8 cellular contexts compared by ENCODE assay signal in genomic region chr1:1512425-1512824, GRCh38. TPM values are rescaled to one million over a fixed set of nuclear protein-coding genes. Genes with fewer than 3 reads are reported as not detected.
DNase-seq lines count a peak whose midpoint lies in the region; ATAC-seq and TF ChIP-seq lines count a peak whose summit lies in the region.
"Not testable (repeated sequence)": the region's sequence is repeated elsewhere in the genome, so short reads cannot be mapped to it uniquely, and the experiment has no call there.

No MANE protein-coding gene starts in this region.

- not testable (repeated sequence) for BruUV-seq in HCT116 (replicated peaks; lab: Mats Ljungman, UMichigan); mammary epithelial cell (replicated peaks; lab: Mats Ljungman, UMichigan)

- not testable (repeated sequence) for H3F3A ChIP-seq in neural cell (ENCODE audit: insufficient read depth, low read length, poor library complexity, severe bottlenecking)

- POLR2A ChIA-PET in CD8-positive, alpha-beta T cell (lab: Charles Lee); HCT116 (lab: Charles Lee); activated CD4-positive, alpha-beta memory T cell treated with anti-CD3 and anti-CD28 coated beads for 36 hours (lab: Charles Lee): not testable (repeated sequence)

- H3K4me3 ChIP-seq in CD8-positive, alpha-beta T cell (ENCODE audit: low read depth, low read length) = not testable (repeated sequence)
- H3K4me3 ChIP-seq in HCT116 (replicated peaks in 1 of 2; ENCODE audit: low read depth in 1 of 2, low read length in 2 of 2) = peak overlapping the region; percentile 84 to 85
- peak overlapping the region; percentile 53 for H3K4me3 ChIP-seq in NB4 (ENCODE audit: low read depth, low read length)
- H3K4me3 ChIP-seq in mammary epithelial cell (replicated peaks in 1 of 3; ENCODE audit: insufficient read depth in 1 of 3, low read depth in 2 of 3, low read length in 3 of 3) = peak overlapping the region in 2 of 3 experiments; percentile 56 to 99
- peak overlapping the region; percentile 94 to 95 for H3K4me3 ChIP-seq in right atrium auricular region
- H3K4me3 ChIP-seq in neural cell (ENCODE audit: low read length) = peak overlapping the region; percentile 60

- CTCF ChIA-PET in CD8-positive, alpha-beta T cell (lab: Charles Lee); HCT116 (lab: Charles Lee); activated CD4-positive, alpha-beta memory T cell treated with anti-CD3 and anti-CD28 coated beads for 36 hours (lab: Charles Lee); mammary epithelial cell (lab: Charles Lee; ENCODE audit: low non-redundant PET): not testable (repeated sequence)

- DNase-seq in CD8-positive, alpha-beta T cell = peak in 1 of 7 experiments; percentile 51
- not testable (repeated sequence) for DNase-seq in HCT116 (ENCODE audit: low read depth, low spot score); NB4 (ENCODE audit: low read depth); mammary epithelial cell; right atrium auricular region (ENCODE audit: low spot score)
- DNase-seq in activated CD4-positive, alpha-beta memory T cell treated with anti-CD3 and anti-CD28 coated beads for 36 hours = peak; percentile 27

- H3K9me2 ChIP-seq in HCT116 (ENCODE audit: insufficient read depth); neural cell (ENCODE audit: insufficient read depth, low read length): not testable (repeated sequence)

- not testable (repeated sequence) for H3K27ac Mint-ChIP-seq in CD8-positive, alpha-beta T cell; activated CD4-positive, alpha-beta memory T cell treated with anti-CD3 and anti-CD28 coated beads for 36 hours; stimulated activated naive CD8-positive, alpha-beta T cell treated with anti-CD3 and anti-CD28 coated beads, Interleukin-15, Interleukin-2, amounts not matched to agents 100 ng/mL and 50 ng/mL, for 24 hours

- RAD21 ChIA-PET in HCT116 (lab: Charles Lee; ENCODE audit: low non-redundant PET in 1 of 2, low total read pairs in 2 of 2, uncharacterized antibody in 2 of 2, unreplicated experiment in 2 of 2) = not testable (repeated sequence)

- intact Hi-C loops in CD8-positive, alpha-beta T cell (cut with DNase I, micrococcal nuclease) = loop anchor here (1.0 to 10.0 kb wide), 5 partner anchors 42 to 395 kb away; partner anchors contain the start of genes ATAD3B (in 1 of the 2), C1orf159 (in 1 of the 2), CCNL2 (in 1 of the 2) and GNB1 (in 1 of the 2)
- intact Hi-C loops in HCT116 (cut with micrococcal nuclease) = loop anchor here (5.0 kb wide), 1 partner anchor 60 kb away; the partner anchor contains the start of gene SSU72
- intact Hi-C loops in activated CD4-positive, alpha-beta memory T cell treated with anti-CD3 and anti-CD28 coated beads for 36 hours (cut with micrococcal nuclease) = loop anchor here (1.0 kb wide), 1 partner anchor 62 kb away; the partner anchor contains the start of gene SSU72
- intact Hi-C loops in mammary epithelial cell (cut with micrococcal nuclease) = not testable (repeated sequence)

- peak overlapping the region; percentile 99 for H3K9ac ChIP-seq in HCT116 (ENCODE audit: low read length)
- H3K9ac ChIP-seq in mammary epithelial cell (ENCODE audit: insufficient read depth, low read length); neural cell (ENCODE audit: low read length): not testable (repeated sequence)

- TF ChIP-seq EP300 in neural cell (conservative IDR thresholded peaks at IDR 0.05; ENCODE audit: poor library complexity, severe bottlenecking) = not testable (repeated sequence)

- TF ChIP-seq CTCF in CD8-positive, alpha-beta T cell (IDR thresholded peaks at IDR 0.05); HCT116 (IDR thresholded peaks at IDR 0.05 in 2 of 3, conservative IDR thresholded peaks at IDR 0.05 in 1 of 3; ENCODE audit: borderline replicate concordance in 1 of 3, insufficient read depth in 1 of 3, low read depth in 2 of 3, low read length in 2 of 3); NB4 (IDR thresholded peaks at IDR 0.05; ENCODE audit: low read depth, low read length); mammary epithelial cell (conservative IDR thresholded peaks at IDR 0.05 in 1 of 2, IDR thresholded peaks at IDR 0.05 in 1 of 2; ENCODE audit: extremely low read depth in 1 of 2, insufficient read depth in 1 of 2, low read depth in 1 of 2, low read length in 2 of 2); right atrium auricular region (IDR thresholded peaks at IDR 0.05); neural cell (IDR thresholded peaks at IDR 0.05; ENCODE audit: poor library complexity, severe bottlenecking): not testable (repeated sequence)

- not testable (repeated sequence) for H3K9me3 ChIP-seq in CD8-positive, alpha-beta T cell (ENCODE audit: low read length); HCT116 (ENCODE audit: control insufficient read depth in 1 of 2, insufficient read depth in 1 of 2, low read depth in 1 of 2, low read length in 2 of 2); mammary epithelial cell (replicated peaks; ENCODE audit: insufficient read depth, low read length); right atrium auricular region; neural cell (ENCODE audit: low read length)

- H4K20me1 ChIP-seq in HCT116 (ENCODE audit: insufficient read depth); mammary epithelial cell (ENCODE audit: insufficient read depth, low read length); neural cell (ENCODE audit: insufficient read depth): not testable (repeated sequence)

- peaks cover 40% of the 10 kb centered on the region for H3K79me2 ChIP-seq in HCT116 (ENCODE audit: insufficient read depth, low read length)
- peaks cover 48% of the 10 kb centered on the region for H3K79me2 ChIP-seq in mammary epithelial cell (ENCODE audit: insufficient read depth, low read length)
- not testable (repeated sequence) for H3K79me2 ChIP-seq in neural cell (replicated peaks; ENCODE audit: insufficient read depth, low read length)

- not testable (repeated sequence) for TF ChIP-seq POLR2A in HCT116 (IDR thresholded peaks at IDR 0.05; ENCODE audit: borderline replicate concordance, extremely low read depth, insufficient read depth, insufficient read length); NB4 (IDR thresholded peaks at IDR 0.05; ENCODE audit: extremely low read depth, insufficient read length)

- not testable (repeated sequence) for H3K36me3 ChIP-seq in CD8-positive, alpha-beta T cell (ENCODE audit: insufficient read depth, low read length); HCT116 (ENCODE audit: control insufficient read depth in 1 of 2, insufficient read depth in 2 of 2, low read length in 2 of 2); mammary epithelial cell (ENCODE audit: insufficient read depth, low read length); right atrium auricular region; neural cell (ENCODE audit: insufficient read depth, low read length)

- not testable (repeated sequence) for H3K27ac ChIP-seq in CD8-positive, alpha-beta T cell (ENCODE audit: low read depth, low read length); mammary epithelial cell (ENCODE audit: insufficient read depth, low read depth, low read length); neural cell (ENCODE audit: low read length)
- peak overlapping the region; percentile 95; the same call in 1 of the 2 replicates for H3K27ac ChIP-seq in HCT116 (ENCODE audit: low read depth, low read length)
- peak overlapping the region; percentile 90 to 94 for H3K27ac ChIP-seq in right atrium auricular region

- H3K36me3 Mint-ChIP-seq in CD8-positive, alpha-beta T cell; activated CD4-positive, alpha-beta memory T cell treated with anti-CD3 and anti-CD28 coated beads for 36 hours; stimulated activated naive CD8-positive, alpha-beta T cell treated with anti-CD3 and anti-CD28 coated beads, Interleukin-15, Interleukin-2, amounts not matched to agents 100 ng/mL and 50 ng/mL, for 24 hours (ENCODE audit: low read depth): not testable (repeated sequence)

- peaks cover 11% of the 10 kb centered on the region for H3K4me1 Mint-ChIP-seq in CD8-positive, alpha-beta T cell (ENCODE audit: low read depth)
- peaks cover 13% of the 10 kb centered on the region for H3K4me1 Mint-ChIP-seq in activated CD4-positive, alpha-beta memory T cell treated with anti-CD3 and anti-CD28 coated beads for 36 hours (ENCODE audit: low read depth)
- peaks cover 12% of the 10 kb centered on the region for H3K4me1 Mint-ChIP-seq in stimulated activated naive CD8-positive, alpha-beta T cell treated with anti-CD3 and anti-CD28 coated beads, Interleukin-15, Interleukin-2, amounts not matched to agents 100 ng/mL and 50 ng/mL, for 24 hours (ENCODE audit: low read depth)

- not testable (repeated sequence) for H3K27me3 Mint-ChIP-seq in CD8-positive, alpha-beta T cell (ENCODE audit: low read depth); activated CD4-positive, alpha-beta memory T cell treated with anti-CD3 and anti-CD28 coated beads for 36 hours; stimulated activated naive CD8-positive, alpha-beta T cell treated with anti-CD3 and anti-CD28 coated beads, Interleukin-15, Interleukin-2, amounts not matched to agents 100 ng/mL and 50 ng/mL, for 24 hours

- peak; percentile 13 for ATAC-seq in CD8-positive, alpha-beta T cell
- ATAC-seq in HCT116 = peak; percentile 13

- in situ Hi-C loops in mammary epithelial cell (cut with MboI; ENCODE audit: low sequenced_read_pairs in 2 of 2) = not testable (repeated sequence)

- H3K4me2 ChIP-seq in HCT116 (ENCODE audit: low read length) (peak overlapping the region; percentile 74), mammary epithelial cell (ENCODE audit: insufficient read depth, low read depth, low read length) (peak overlapping the region; percentile 23)
- H3K4me2 ChIP-seq in neural cell (ENCODE audit: low read length) = not testable (repeated sequence)

- dilution Hi-C loops in mammary epithelial cell (cut with HindIII; ENCODE audit: low sequenced_read_pairs) = not testable (repeated sequence)

- not testable (repeated sequence) for TF ChIP-seq RAD21 in HCT116 (IDR thresholded peaks at IDR 0.05; ENCODE audit: low read depth); neural cell (conservative IDR thresholded peaks at IDR 0.05)

- H3K4me1 ChIP-seq in CD8-positive, alpha-beta T cell (ENCODE audit: insufficient read depth, low read length); mammary epithelial cell (ENCODE audit: insufficient read depth, low read length): not testable (repeated sequence)
- H3K4me1 ChIP-seq in HCT116 (ENCODE audit: control insufficient read depth in 1 of 2, insufficient read depth in 2 of 2, low read length in 2 of 2) (peaks cover 7 to 13% of the 10 kb centered on the region in 2 experiments; a peak in 3 of 4 replicates), right atrium auricular region (peaks cover 0 to 12% of the 10 kb centered on the region in 2 donors)

- not testable (repeated sequence) for H2AFZ ChIP-seq in HCT116 (ENCODE audit: low read depth, low read length, poor library complexity, severe bottlenecking); mammary epithelial cell (ENCODE audit: low read depth, low read length); neural cell (ENCODE audit: low read depth, low read length)

- H3K9me3 Mint-ChIP-seq in CD8-positive, alpha-beta T cell; activated CD4-positive, alpha-beta memory T cell treated with anti-CD3 and anti-CD28 coated beads for 36 hours; stimulated activated naive CD8-positive, alpha-beta T cell treated with anti-CD3 and anti-CD28 coated beads, Interleukin-15, Interleukin-2, amounts not matched to agents 100 ng/mL and 50 ng/mL, for 24 hours: not testable (repeated sequence)

- not testable (repeated sequence) for H3K27me3 ChIP-seq in CD8-positive, alpha-beta T cell (ENCODE audit: insufficient read depth, low read length); HCT116 (ENCODE audit: insufficient read depth, low read length); mammary epithelial cell (ENCODE audit: insufficient read depth, low read length); right atrium auricular region; neural cell (ENCODE audit: insufficient read depth, low read depth, low read length)

- peak overlapping the region; percentile 74 for H3K4me3 Mint-ChIP-seq in CD8-positive, alpha-beta T cell
- H3K4me3 Mint-ChIP-seq in activated CD4-positive, alpha-beta memory T cell treated with anti-CD3 and anti-CD28 coated beads for 36 hours = peak overlapping the region; percentile 70
- peak overlapping the region; percentile 82 for H3K4me3 Mint-ChIP-seq in stimulated activated naive CD8-positive, alpha-beta T cell treated with anti-CD3 and anti-CD28 coated beads, Interleukin-15, Interleukin-2, amounts not matched to agents 100 ng/mL and 50 ng/mL, for 24 hours

- whole genome bisulfite sequencing in mammary epithelial cell (ENCODE audit: low coverage, missing lambda C conversion rate) = no CpG with 5 or more reads among the region's 52 CpGs

RNA-seq across cellular contexts. Expression of gene ATAD3A, which starts 0.5 kb away (rescaled TPM):
- total RNA-seq in CD8-positive, alpha-beta T cell = 10 to 100 TPM; 27.0 to 29.6 TPM
- total RNA-seq in HCT116 (2021; ENCODE audit: unreplicated experiment) (92.3 TPM), mammary epithelial cell (10 to 100 TPM; 20.7 to 70.2 TPM), right atrium auricular region (10 to 100 TPM; 15.6 to 18.6 TPM)
- 59.7 and 59.8 TPM in 2 replicates for polyA plus RNA-seq in HCT116 (2012)
- total RNA-seq in activated CD4-positive, alpha-beta memory T cell treated with anti-CD3 and anti-CD28 coated beads for 36 hours = 10 to 100 TPM; 45.7 to 46.7 TPM
- polyA plus RNA-seq in mammary epithelial cell (37.0 TPM), neural cell (30.3 and 42.7 TPM in 2 replicates)
- polyA minus RNA-seq in mammary epithelial cell (7.8 TPM), neural cell (18.2 and 20.7 TPM in 2 replicates)

RNA-seq across cellular contexts. Expression of gene TMEM240, which starts 28.0 kb away (rescaled TPM):
- 1 to 10 TPM; 1.0 to 1.3 TPM for total RNA-seq in CD8-positive, alpha-beta T cell
- total RNA-seq in HCT116 (2021; ENCODE audit: unreplicated experiment) (2.3 TPM), mammary epithelial cell (1 to 10 TPM in 1 of 2 donors, under 1 TPM in 1; 0.67 to 1.1 TPM), right atrium auricular region (1 to 10 TPM; 1.4 to 2.8 TPM)
- polyA plus RNA-seq in HCT116 (2012) = 1.1 and 1.6 TPM in 2 replicates
- under 1 TPM in 1 of 2 experiments, not detected in 1; 0.29 TPM for total RNA-seq in activated CD4-positive, alpha-beta memory T cell treated with anti-CD3 and anti-CD28 coated beads for 36 hours
- polyA plus RNA-seq in mammary epithelial cell (0.36 TPM), neural cell (46.7 and 52.1 TPM in 2 replicates)
- polyA minus RNA-seq in mammary epithelial cell (not detected), neural cell (15.8 and 19.2 TPM in 2 replicates)

RNA-seq across cellular contexts. Expression of gene ATAD3B, which starts 40.9 kb away (rescaled TPM):
- total RNA-seq in CD8-positive, alpha-beta T cell = 10 to 100 TPM; 55.4 to 69.6 TPM
- total RNA-seq in HCT116 (2021; ENCODE audit: unreplicated experiment) (62.9 TPM), mammary epithelial cell (10 to 100 TPM; 13.3 to 61.9 TPM), right atrium auricular region (1 to 10 TPM; 2.7 to 5.7 TPM)
- 21.8 and 27.1 TPM in 2 replicates for polyA plus RNA-seq in HCT116 (2012)
- 10 to 100 TPM; 35.4 to 36.3 TPM for total RNA-seq in activated CD4-positive, alpha-beta memory T cell treated with anti-CD3 and anti-CD28 coated beads for 36 hours
- polyA plus RNA-seq in mammary epithelial cell (22.9 TPM), neural cell (51.3 and 57.2 TPM in 2 replicates)
- polyA minus RNA-seq in mammary epithelial cell (16.9 TPM), neural cell (16.3 and 17.8 TPM in 2 replicates)
